ENCODE assay signal across 8 cellular contexts in the genomic region with DNA sequence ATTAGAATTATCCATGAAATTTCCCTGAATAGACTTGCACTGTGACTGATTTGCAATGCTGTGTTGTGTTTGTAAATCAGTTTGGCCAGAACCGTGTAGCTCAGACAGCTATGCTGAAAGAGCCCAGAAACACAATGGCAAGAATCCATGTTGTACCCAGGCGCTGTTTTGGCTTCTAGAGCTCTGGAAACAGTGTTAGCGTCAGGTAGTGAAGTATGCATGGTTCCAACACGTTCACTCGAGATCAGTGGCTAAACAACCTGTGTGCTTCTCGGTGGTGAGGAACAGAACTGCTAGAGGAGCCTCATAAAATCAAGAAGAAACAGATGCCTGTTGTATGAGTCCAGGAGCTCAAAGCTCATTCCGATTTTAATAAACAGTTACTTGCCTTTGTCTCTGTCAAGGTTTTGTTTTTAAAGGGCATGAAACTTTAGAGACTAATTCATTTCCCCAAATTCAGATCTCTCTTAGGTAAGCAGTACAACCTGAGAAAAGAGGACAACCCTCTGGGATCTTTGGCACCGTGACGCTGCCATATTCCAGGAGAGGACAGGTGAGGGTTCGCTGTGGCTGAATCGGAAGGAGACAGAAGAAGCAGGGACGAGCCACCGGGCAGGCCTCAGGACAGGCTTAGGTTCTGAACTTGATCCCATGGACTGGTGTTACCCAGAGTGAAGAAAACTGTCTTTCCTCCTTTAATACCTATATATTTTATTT. TPM values are rescaled to one million over a fixed set of nuclear protein-coding genes. Genes with fewer than 3 reads are reported as not detected.
DNase-seq lines count a peak whose midpoint lies in the region; TF ChIP-seq lines count a peak whose summit lies in the region.

No MANE protein-coding gene starts in this region.

- no peaks in the 10 kb centered on the region for H3K79me2 ChIP-seq in SU-DHL-6 (ENCODE audit: insufficient read depth, low read length)

- H3K36me3 ChIP-seq in SU-DHL-6 (ENCODE audit: low read length) (no peaks in the 10 kb centered on the region), iPS-18a (ENCODE audit: control insufficient read depth, low read depth, low read length) (no peaks in the 10 kb centered on the region), suprapubic skin (peaks cover 5% of the 10 kb centered on the region), uterus (no peaks in the 10 kb centered on the region)

- no peak overlapping the region for H3K27ac Mint-ChIP-seq in activated naive CD4-positive, alpha-beta T cell treated with anti-CD3 and anti-CD28 coated beads, Interleukin-2, amount 10 ng/mL, durations not matched to agents 7 days and 5 days

- no peaks in the 10 kb centered on the region for H3K27me3 ChIP-seq in SU-DHL-6 (ENCODE audit: low read length)
- H3K27me3 ChIP-seq in iPS-18a (ENCODE audit: control insufficient read depth, insufficient read depth, low read length), result no peaks in the 10 kb centered on the region
- no peaks in the 10 kb centered on the region for H3K27me3 ChIP-seq in suprapubic skin
- no peaks in the 10 kb centered on the region for H3K27me3 ChIP-seq in uterus

- H3K4me3 ChIP-seq in SU-DHL-6 (ENCODE audit: insufficient read depth, low read length, poor library complexity, severe bottlenecking) (peak overlapping the region; percentile 37), iPS-18a (ENCODE audit: low read length) (peak overlapping the region; percentile 54), suprapubic skin (peak overlapping the region; percentile 76), uterus (no peak overlapping the region)

- intact Hi-C loops in uterus (cut with DNase I; ENCODE audit: low total_unique reads), result loop anchor here (5.0 kb wide), 1 partner anchor 450 kb away; no protein-coding TSS in a partner anchor

- TF ChIP-seq CTCF in SU-DHL-6 (IDR thresholded peaks at IDR 0.05; ENCODE audit: insufficient read depth, low read length, poor library complexity, severe bottlenecking) (no peak), suprapubic skin (IDR thresholded peaks at IDR 0.05) (no peak), uterus (IDR thresholded peaks at IDR 0.05) (no peak)

- no peak for TF ChIP-seq EP300 in suprapubic skin (IDR thresholded peaks at IDR 0.05)

- H3K4me3 Mint-ChIP-seq in activated naive CD4-positive, alpha-beta T cell treated with anti-CD3 and anti-CD28 coated beads, Interleukin-2, amount 10 ng/mL, durations not matched to agents 7 days and 5 days, result peak overlapping the region; percentile 74

- H3K9me2 ChIP-seq in SU-DHL-6 (replicated peaks; ENCODE audit: insufficient read depth, low read length), result no peaks in the 10 kb centered on the region

- no peaks in the 10 kb centered on the region for H4K20me1 ChIP-seq in SU-DHL-6 (ENCODE audit: low read depth, low read length)

- H3K9me3 ChIP-seq in SU-DHL-6 (ENCODE audit: insufficient read depth, low read length), result no peaks in the 10 kb centered on the region
- H3K9me3 ChIP-seq in iPS-18a (ENCODE audit: control insufficient read depth, low read depth, low read length), result no peaks in the 10 kb centered on the region
- no peaks in the 10 kb centered on the region for H3K9me3 ChIP-seq in suprapubic skin
- no peaks in the 10 kb centered on the region for H3K9me3 ChIP-seq in uterus

- H3K4me1 ChIP-seq in iPS-18a (ENCODE audit: control insufficient read depth, low read depth, low read length) (peaks cover 7% of the 10 kb centered on the region), suprapubic skin (peaks cover 21% of the 10 kb centered on the region), uterus (no peaks in the 10 kb centered on the region)

- peak overlapping the region; percentile 95 for H2AFZ ChIP-seq in SU-DHL-6 (ENCODE audit: low read depth, low read length, severe bottlenecking)

- peaks cover 15% of the 10 kb centered on the region for H3K4me1 Mint-ChIP-seq in activated naive CD4-positive, alpha-beta T cell treated with anti-CD3 and anti-CD28 coated beads, Interleukin-2, amount 10 ng/mL, durations not matched to agents 7 days and 5 days

- peak overlapping the region; percentile 68 for H3K4me2 ChIP-seq in SU-DHL-6 (ENCODE audit: low read depth, low read length, poor library complexity, severe bottlenecking)

- no peaks in the 10 kb centered on the region for H3K9me3 Mint-ChIP-seq in activated naive CD4-positive, alpha-beta T cell treated with anti-CD3 and anti-CD28 coated beads, Interleukin-2, amount 10 ng/mL, durations not matched to agents 7 days and 5 days

- H3F3A ChIP-seq in SU-DHL-6 (ENCODE audit: insufficient read depth), result peaks cover 10% of the 10 kb centered on the region

- TF ChIP-seq POLR2A in suprapubic skin (IDR thresholded peaks at IDR 0.05) (no peak), uterus (IDR thresholded peaks at IDR 0.05) (no peak)

- peaks cover 5% of the 10 kb centered on the region for H3K36me3 Mint-ChIP-seq in activated naive CD4-positive, alpha-beta T cell treated with anti-CD3 and anti-CD28 coated beads, Interleukin-2, amount 10 ng/mL, durations not matched to agents 7 days and 5 days

- WGBS in suprapubic skin, result 39% methylated on average over 13 of the region's 13 CpGs

- H3K27ac ChIP-seq in SU-DHL-6 (ENCODE audit: low read depth, low read length) (no peak overlapping the region), iPS-18a (ENCODE audit: low read length) (no peak overlapping the region), suprapubic skin (no peak overlapping the region), uterus (no peak overlapping the region)

- peaks cover 6% of the 10 kb centered on the region for H3K27me3 Mint-ChIP-seq in activated naive CD4-positive, alpha-beta T cell treated with anti-CD3 and anti-CD28 coated beads, Interleukin-2, amount 10 ng/mL, durations not matched to agents 7 days and 5 days

- H3K9ac ChIP-seq in SU-DHL-6 (ENCODE audit: low read length), result peak overlapping the region; percentile 67
- H3K9ac ChIP-seq in iPS-18a (ENCODE audit: low read length), result peak overlapping the region; percentile 60

- CTCF ChIA-PET in activated naive CD4-positive, alpha-beta T cell treated with anti-CD3 and anti-CD28 coated beads, Interleukin-2, amount 10 ng/mL, durations not matched to agents 7 days and 5 days (lab: Charles Lee), result interaction anchor here (0.6 to 5.6 kb wide), 19 partner anchors 13 to 518 kb away, joined by 3 to 37 read pairs (median 3); partner anchors contain the start of gene GORASP2

- DNase-seq in activated naive CD4-positive, alpha-beta T cell treated with anti-CD3 and anti-CD28 coated beads, Interleukin-2, amount 10 ng/mL, durations not matched to agents 7 days and 5 days, result no peak
- no peak for DNase-seq in activated naive CD4-positive, alpha-beta T cell treated with anti-CD3 and anti-CD28 coated beads, Interleukin-2, amount 50 U/mL, for 16 hours
- DNase-seq in suprapubic skin (ENCODE audit: low spot score in 2 of 2) (no peak), NCI-H1048 (lab: John Stamatoyannopoulos, UW) (no peak), GM03348 (ENCODE audit: low spot score) (no peak), uterus (no peak)

RNA-seq across cellular contexts. Expression of gene GORASP2, which starts 43.6 kb away (rescaled TPM):
- 10 to 100 TPM; 40.6 to 59.8 (median 47.1) TPM for total RNA-seq in suprapubic skin
- 100 to 1,000 TPM in 1 of 4 donors, 10 to 100 TPM in 3; 23.1 to 116 (median 65.4) TPM for total RNA-seq in uterus

Comparison
In these comparisons a context has a peak if more than half of its experiments do, and no peak if none do; other contexts are left out.
1. H3K4me3 ChIP-seq: peak in SU-DHL-6 (single experiment), iPS-18a (single experiment) and suprapubic skin (single experiment); none in uterus (0 of 2).